Comparison of ENCODE assay signal across 2 cellular contexts in the genomic region with DNA sequence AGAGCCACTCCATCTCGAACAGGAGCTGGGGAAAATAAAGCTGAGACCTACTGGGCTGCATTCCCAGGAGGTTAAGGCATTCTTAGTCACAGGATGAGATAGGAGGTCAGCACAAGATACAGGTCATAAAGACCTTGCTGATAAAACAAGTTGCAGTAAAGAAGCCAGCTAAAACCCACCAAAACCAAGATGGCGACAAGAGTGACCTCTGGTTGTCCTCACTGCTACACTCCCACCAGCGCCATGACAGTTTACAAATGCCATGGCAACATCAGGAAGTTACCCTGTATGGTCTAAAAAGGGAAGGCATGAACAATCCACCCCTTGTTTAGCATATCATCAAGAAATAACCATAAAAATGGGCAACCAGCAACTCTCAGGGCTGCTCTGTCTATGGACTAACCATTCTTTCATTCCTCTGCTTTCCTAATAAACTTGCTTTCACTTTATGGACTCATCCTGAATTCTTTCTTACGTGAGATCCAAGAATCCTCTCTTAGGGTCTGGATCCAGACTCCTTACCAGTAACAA. TPM values are rescaled to one million over a fixed set of nuclear protein-coding genes. Genes with fewer than 3 reads are reported as not detected.
"Had no signal": no experiment of that assay in that cellular context is flagged by ENCODE, and none has a peak within 500 bp of the region (broad histone marks: within the 10 kb centered on the region; RNA-seq: fewer than 3 reads in every experiment).

No MANE protein-coding gene starts in this region.

RNA-seq across cellular contexts. Expression of a gene that starts 24.0 kb away (rescaled TPM):
- total RNA-seq: HT1080, IMR-90 had no signal
- polyA plus RNA-seq: IMR-90 had no signal
